ENCODE assay signal across 12 cellular contexts in genomic region chrX:1589356-1590130, GRCh38. TPM values are rescaled to one million over a fixed set of nuclear protein-coding genes. Genes with fewer than 3 reads are reported as not detected.
DNase-seq lines count a peak whose midpoint lies in the region; ATAC-seq, FAIRE-seq and TF ChIP-seq lines count a peak whose summit lies in the region.
"Had no signal": no experiment of that assay in that cellular context is flagged by ENCODE, and none has a peak within 500 bp of the region (broad histone marks: within the 10 kb centered on the region; RNA-seq: fewer than 3 reads in every experiment).

No MANE protein-coding gene starts in this region.

- H3K9me1 ChIP-seq in K562 (ENCODE audit: control insufficient read depth, insufficient read depth, low read length), result no peaks in the 10 kb centered on the region

- DNase-seq in activated CD8-positive, alpha-beta memory T cell treated with anti-CD3 and anti-CD28 coated beads for 24 hours, result peak; percentile 48
- DNase-seq in activated CD8-positive, alpha-beta memory T cell treated with anti-CD3 and anti-CD28 coated beads, Interleukin-2, amount 50 U/mL, for 4 hours, result no peak
- DNase-seq in NAMALWA (ENCODE audit: low spot score) (peak; percentile 20), K562 (ENCODE audit: extremely low read depth in 1 of 4, low spot score in 3 of 4) (no peak), neuronal stem cell (ENCODE audit: low spot score) (no peak), NCI-H1092 (lab: John Stamatoyannopoulos, UW) (no peak), DMS 273 (lab: John Stamatoyannopoulos, UW; ENCODE audit: unreplicated experiment) (no peak)
- DNase-seq: brain microvascular endothelial cell, glutamatergic neuron, NCI-H2081 had no signal

- H3K36me3 ChIP-seq in K562 (ENCODE audit: control insufficient read depth, insufficient read depth, low read length), result peaks cover 16% of the 10 kb centered on the region; the same call in 2 of the 3 replicates
- H3K36me3 ChIP-seq in neuronal stem cell (replicated peaks in 1 of 2; ENCODE audit: control insufficient read depth in 2 of 2, insufficient read depth in 2 of 2, low read length in 2 of 2), result peaks cover 12 to 17% of the 10 kb centered on the region in 2 donors

- TF ChIP-seq RAD21 in K562 (CRISPR knock-in tag; conservative IDR thresholded peaks at IDR 0.05 in 1 of 2, IDR thresholded peaks at IDR 0.05 in 1 of 2), result no peak

- no peak overlapping the region for H3K9ac ChIP-seq in K562 (ENCODE audit: insufficient read depth in 1 of 2, low read depth in 2 of 2, low read length in 2 of 2)
- H3K9ac ChIP-seq in neuronal stem cell (ENCODE audit: low read depth, low read length, poor library complexity), result no peak overlapping the region

- in situ Hi-C loops in K562 (cut with MboI), result no loop called here

- no peak overlapping the region for H4K8ac ChIP-seq in neuronal stem cell (ENCODE audit: low read depth, low read length)

- H3K9me3 ChIP-seq in K562 (replicated peaks; ENCODE audit: control insufficient read depth, insufficient read depth, low read depth, low read length) (no peaks in the 10 kb centered on the region), neuronal stem cell (replicated peaks in 1 of 2; ENCODE audit: control insufficient read depth in 2 of 2, insufficient read depth in 1 of 2, low read depth in 1 of 2, low read length in 2 of 2) (no peaks in the 10 kb centered on the region)

- H3K4ac ChIP-seq in neuronal stem cell (ENCODE audit: low read length), result no peak overlapping the region

- no peak for TF ChIP-seq CTCF in K562 (IDR thresholded peaks at IDR 0.05 in 2 of 3, conservative IDR thresholded peaks at IDR 0.05 in 1 of 3; ENCODE audit: insufficient read depth in 2 of 3, low read depth in 1 of 3, low read length in 3 of 3)

- peaks cover 22% of the 10 kb centered on the region for H3K79me1 ChIP-seq in neuronal stem cell (ENCODE audit: low read depth, low read length)

- H3K27me3 ChIP-seq in K562 (ENCODE audit: control insufficient read depth in 2 of 2, insufficient read depth in 2 of 2, low read length in 2 of 2) (no peaks in the 10 kb centered on the region), neuronal stem cell (ENCODE audit: control insufficient read depth in 3 of 3, insufficient read depth in 3 of 3, low read depth in 1 of 3, low read length in 3 of 3) (no peaks in the 10 kb centered on the region)
- H3K27me3 ChIP-seq: brain microvascular endothelial cell had no signal

- H3K4me1 ChIP-seq in K562 (replicated peaks in 1 of 2; ENCODE audit: control insufficient read depth in 2 of 2, insufficient read depth in 2 of 2, low read length in 2 of 2), result peaks cover 0 to 24% of the 10 kb centered on the region in 2 experiments; a peak in 2 of 5 replicates
- peaks cover 3 to 5% of the 10 kb centered on the region in 2 donors for H3K4me1 ChIP-seq in neuronal stem cell (ENCODE audit: control insufficient read depth in 2 of 2, insufficient read depth in 1 of 2, low read depth in 1 of 2, low read length in 2 of 2)

- H3K18ac ChIP-seq in neuronal stem cell (ENCODE audit: low read length), result no peak overlapping the region

- POLR2A ChIA-PET in K562 (lab: Yijun Ruan, JAX), result no interaction called here

- H2AFZ ChIP-seq in K562 (ENCODE audit: low read depth, low read length) (no peak overlapping the region), neuronal stem cell (ENCODE audit: low read length) (peak overlapping the region; percentile 14)

- H4K91ac ChIP-seq in neuronal stem cell (ENCODE audit: low read depth, low read length, poor library complexity), result no peak overlapping the region

- intact Hi-C loops in K562 (cut with micrococcal nuclease), result no loop called here

- CTCF ChIA-PET in K562 (lab: Yijun Ruan, JAX; ENCODE audit: low intra/inter-chr PET ratio), result no interaction called here

- WGBS in K562 (ENCODE audit: insufficient coverage, low coverage, missing lambda C conversion rate), result 46% methylated on average over 6 of the region's 12 CpGs
- no CpG with 5 or more reads among the region's 12 CpGs for WGBS in neuronal stem cell (ENCODE audit: extremely low coverage in 2 of 2, insufficient read length in 2 of 2, insufficient replicate concordance in 1 of 2), 2 donors

- no peak for TF ChIP-seq EP300 in K562 (IDR thresholded peaks at IDR 0.05; ENCODE audit: low read length)

- no peak overlapping the region for H2BK5ac ChIP-seq in neuronal stem cell (ENCODE audit: low read length)

- no peak for FAIRE-seq in K562 (lab: Jason Lieb, UNC)

- H3K79me2 ChIP-seq in K562 (ENCODE audit: control insufficient read depth, insufficient read depth, low read length), result peaks cover 29% of the 10 kb centered on the region

- H3K23ac ChIP-seq in neuronal stem cell (ENCODE audit: low read depth, low read length, poor library complexity), result no peak overlapping the region

- H3K14ac ChIP-seq in neuronal stem cell (ENCODE audit: low read length), result no peak overlapping the region

- H3K4me3 ChIP-seq in K562 (no peak overlapping the region), neuronal stem cell (ENCODE audit: low read length in 2 of 2) (no peak overlapping the region)

- ATAC-seq in K562, result no peak
- ATAC-seq in HG03095 (IDR thresholded peaks at IDR 0.05; ENCODE audit: unreplicated experiment), result no peak

- peaks cover 15% of the 10 kb centered on the region for H4K20me1 ChIP-seq in K562 (replicated peaks; ENCODE audit: control insufficient read depth, insufficient read depth, low read length)

- H2BK12ac ChIP-seq in neuronal stem cell (ENCODE audit: low read length), result no peak overlapping the region

- BruUV-seq in K562 (replicated peaks; lab: Mats Ljungman, UMichigan), result no TSS peak

- no peak overlapping the region for H2BK120ac ChIP-seq in neuronal stem cell (ENCODE audit: low read depth, low read length)

- TF ChIP-seq POLR2A in K562 (conservative IDR thresholded peaks at IDR 0.05), result no peak

- H3K27ac ChIP-seq in K562 (ENCODE audit: extremely low read depth, low read depth, low read length), result no peak overlapping the region
- H3K27ac ChIP-seq in neuronal stem cell (replicated peaks; ENCODE audit: low read length), result no peak overlapping the region
- H3K27ac ChIP-seq: brain microvascular endothelial cell had no signal

- no peak overlapping the region for H2AK5ac ChIP-seq in neuronal stem cell (ENCODE audit: low read depth, low read length)

- H3K4me2 ChIP-seq in K562 (ENCODE audit: insufficient read depth, low read length) (no peak overlapping the region), neuronal stem cell (ENCODE audit: insufficient read depth, low read length, poor library complexity, severe bottlenecking) (no peak overlapping the region)

- H2BK15ac ChIP-seq in neuronal stem cell (ENCODE audit: low read length), result no peak overlapping the region

RNA-seq across cellular contexts. Expression of gene AKAP17A, which starts 1.9 kb away (rescaled TPM):
- 35.5 and 67.9 TPM in 2 replicates for total RNA-seq in K562 (2011; cell fraction: chromatin; rRNA removed; ENCODE audit: low replicate concordance)
- 47.4 and 50.5 TPM in 2 replicates for total RNA-seq in K562 (2011; cell fraction: nucleolus; rRNA removed)
- total RNA-seq in K562 (2011; cell fraction: nucleoplasm; rRNA removed), result 25.8 and 35.2 TPM in 2 replicates
- total RNA-seq in K562 (2014; rRNA removed), result 26.8 and 28.0 TPM in 2 replicates
- total RNA-seq in K562 (2014; rRNA removed; fragmentation: Illumina TruSeq; extraction: Trizol), result 5.5 and 6.1 TPM in 2 replicates
- total RNA-seq in K562 (2015; rRNA removed; fragmentation: Illumina TruSeq; extraction: Trizol), result 12.0 and 13.5 TPM in 2 replicates
- 24.2 TPM in 2 replicates for total RNA-seq in K562 (2021)
- 7.8 and 14.2 TPM in 2 replicates for polyA plus RNA-seq in K562 (2011; rRNA removed)
- polyA plus RNA-seq in K562 (2011; cell fraction: cytosol; rRNA removed), result 8.1 and 9.8 TPM in 2 replicates
- 154 and 165 TPM in 2 replicates for polyA plus RNA-seq in K562 (2011; cell fraction: nucleus; rRNA removed)
- 19.4 and 24.5 TPM in 2 replicates for polyA plus RNA-seq in K562 (2012)
- 8.2 and 10.4 TPM in 2 replicates for polyA plus RNA-seq in K562 (2014; fragmentation: Illumina TruSeq; extraction: Trizol)
- 1 to 10 TPM; 1.2 to 1.3 TPM for polyA plus RNA-seq in K562 (2014; fragmentation: Nextera tagmentation; extraction: Ambion mirVana)
- polyA plus RNA-seq in K562 (2014; rRNA removed), result 22.2 and 29.5 TPM in 2 replicates
- polyA minus RNA-seq in K562 (2011; rRNA and poly(A)+ RNA removed), result 1.9 and 2.1 TPM in 2 replicates
- polyA minus RNA-seq in K562 (2011; cell fraction: cytosol; rRNA and poly(A)+ RNA removed), result 4.8 and 5.9 TPM in 2 replicates
- 13.1 and 18.2 TPM in 2 replicates for polyA minus RNA-seq in K562 (2011; cell fraction: nucleus; rRNA and poly(A)+ RNA removed)
- polyA plus RNA-seq in neuronal stem cell (2013, experiment 1 of 2), result 24.9 TPM
- polyA plus RNA-seq in neuronal stem cell (2013, experiment 2 of 2), result 23.8 TPM

RNA-seq across cellular contexts. Expression of gene ASMT, which starts 25.3 kb away (rescaled TPM):
- total RNA-seq in K562 (2011; cell fraction: chromatin; rRNA removed; ENCODE audit: low replicate concordance), result not detected in 2 replicates
- total RNA-seq in K562 (2011; cell fraction: nucleolus; rRNA removed), result not detected in 2 replicates
- not detected in 2 replicates for total RNA-seq in K562 (2011; cell fraction: nucleoplasm; rRNA removed)
- 0.16 TPM in 1 of 2 replicates, not detected in the other for total RNA-seq in K562 (2014; rRNA removed)
- not detected in 2 replicates for total RNA-seq in K562 (2014; rRNA removed; fragmentation: Illumina TruSeq; extraction: Trizol)
- total RNA-seq in K562 (2015; rRNA removed; fragmentation: Illumina TruSeq; extraction: Trizol), result not detected in 2 replicates
- not detected in 2 replicates for total RNA-seq in K562 (2021)
- 0.20 TPM in 1 of 2 replicates, not detected in the other for polyA plus RNA-seq in K562 (2011; rRNA removed)
- 0.04 TPM in 1 of 2 replicates, not detected in the other for polyA plus RNA-seq in K562 (2011; cell fraction: cytosol; rRNA removed)
- polyA plus RNA-seq in K562 (2011; cell fraction: nucleus; rRNA removed), result not detected in 2 replicates
- 0.07 and 0.17 TPM in 2 replicates for polyA plus RNA-seq in K562 (2012)
- 0.17 TPM in 1 of 2 replicates, not detected in the other for polyA plus RNA-seq in K562 (2014; fragmentation: Illumina TruSeq; extraction: Trizol)
- polyA plus RNA-seq in K562 (2014; fragmentation: Nextera tagmentation; extraction: Ambion mirVana), result under 1 TPM in 1 of 2 experiments, not detected in 1; 0.06 TPM
- polyA plus RNA-seq in K562 (2014; rRNA removed), result not detected in 2 replicates
- not detected in 2 replicates for polyA minus RNA-seq in K562 (2011; rRNA and poly(A)+ RNA removed)
- not detected in 2 replicates for polyA minus RNA-seq in K562 (2011; cell fraction: cytosol; rRNA and poly(A)+ RNA removed)
- not detected in 2 replicates for polyA minus RNA-seq in K562 (2011; cell fraction: nucleus; rRNA and poly(A)+ RNA removed)
- polyA plus RNA-seq in neuronal stem cell (2013, experiment 1 of 2), result not detected
- polyA plus RNA-seq in neuronal stem cell (2013, experiment 2 of 2), result 0.06 TPM
- total RNA-seq: liver had no signal

RNA-seq across cellular contexts. Expression of gene P2RY8, which starts 52.6 kb away (rescaled TPM):
- total RNA-seq in K562 (2011; cell fraction: chromatin; rRNA removed; ENCODE audit: low replicate concordance), result 0.12 TPM in 1 of 2 replicates, not detected in the other
- total RNA-seq in K562 (2011; cell fraction: nucleolus; rRNA removed), result 0.50 TPM in 1 of 2 replicates, not detected in the other
- not detected in 2 replicates for total RNA-seq in K562 (2011; cell fraction: nucleoplasm; rRNA removed)
- total RNA-seq in K562 (2014; rRNA removed) (0.08 and 0.09 TPM in 2 replicates), K562 (2014; rRNA removed; fragmentation: Illumina TruSeq; extraction: Trizol) (0.03 and 0.04 TPM in 2 replicates), K562 (2015; rRNA removed; fragmentation: Illumina TruSeq; extraction: Trizol) (0.57 and 0.69 TPM in 2 replicates), K562 (2021) (0.31 and 0.72 TPM in 2 replicates)
- polyA plus RNA-seq in K562 (2011; rRNA removed) (not detected in 2 replicates), K562 (2014; fragmentation: Illumina TruSeq; extraction: Trizol) (0.07 and 0.14 TPM in 2 replicates), K562 (2014; fragmentation: Nextera tagmentation; extraction: Ambion mirVana) (not detected), K562 (2014; rRNA removed) (0.04 and 0.07 TPM in 2 replicates)
- 0.03 and 0.06 TPM in 2 replicates for polyA plus RNA-seq in K562 (2011; cell fraction: cytosol; rRNA removed)
- 0.06 TPM in 1 of 2 replicates, not detected in the other for polyA plus RNA-seq in K562 (2011; cell fraction: nucleus; rRNA removed)
- 0.65 and 4.6 TPM in 2 replicates for polyA plus RNA-seq in K562 (2012)
- not detected in 2 replicates for polyA minus RNA-seq in K562 (2011; rRNA and poly(A)+ RNA removed)
- not detected in 2 replicates for polyA minus RNA-seq in K562 (2011; cell fraction: cytosol; rRNA and poly(A)+ RNA removed)
- polyA minus RNA-seq in K562 (2011; cell fraction: nucleus; rRNA and poly(A)+ RNA removed), result not detected in 2 replicates
- polyA plus RNA-seq in neuronal stem cell (2013, experiment 1 of 2), result 0.26 TPM
- 0.29 TPM for polyA plus RNA-seq in neuronal stem cell (2013, experiment 2 of 2)

Comparison
In these comparisons a context has a peak if more than half of its experiments do, and no peak if none do; other contexts are left out.
1. DNase-seq: peak in activated CD8-positive, alpha-beta memory T cell treated with anti-CD3 and anti-CD28 coated beads for 24 hours (single experiment) and NAMALWA (single experiment); none in activated CD8-positive, alpha-beta memory T cell treated with anti-CD3 and anti-CD28 coated beads, Interleukin-2, amount 50 U/mL, for 4 hours (single experiment), K562 (0 of 4), neuronal stem cell (single experiment), NCI-H1092 (single experiment) and DMS 273 (single experiment).